ENCODE assay signal across 26 cellular contexts in genomic region chr3:118480101-118480860, GRCh38.
DNase-seq lines count a peak whose midpoint lies in the region; ATAC-seq, FAIRE-seq and TF ChIP-seq lines count a peak whose summit lies in the region.
"Had no signal": no experiment of that assay in that cellular context is flagged by ENCODE, and none has a peak within 500 bp of the region (broad histone marks: within the 10 kb centered on the region; RNA-seq: fewer than 3 reads in every experiment).

No MANE protein-coding gene starts in this region.

- peak overlapping the region; percentile 88 for H2BK120ac ChIP-seq in H1 (replicated peaks; ENCODE audit: low read depth, low read length)

- H3K4me3 Mint-ChIP-seq in immature natural killer cell = no peak overlapping the region
- H3K4me3 Mint-ChIP-seq: activated CD4-positive, alpha-beta T cell treated with anti-CD3 and anti-CD28 coated beads, Interleukin-2, amount 10 ng/mL, durations not matched to agents 24 days and 14 days; effector memory CD8-positive, alpha-beta T cell; natural killer cell had no signal

- H3K23me2 ChIP-seq in H1 (ENCODE audit: low read depth, low read length) = no peaks in the 10 kb centered on the region

- H3K4me1 Mint-ChIP-seq in immature natural killer cell = no peaks in the 10 kb centered on the region
- H3K4me1 Mint-ChIP-seq: activated CD4-positive, alpha-beta T cell treated with anti-CD3 and anti-CD28 coated beads, Interleukin-2, amount 10 ng/mL, durations not matched to agents 24 days and 14 days; natural killer cell had no signal

- H3K9me3 Mint-ChIP-seq in immature natural killer cell = peaks cover 0 to 12% (median 11%) of the 10 kb centered on the region in 6 donors
- H3K9me3 Mint-ChIP-seq: activated CD4-positive, alpha-beta T cell treated with anti-CD3 and anti-CD28 coated beads, Interleukin-2, amount 10 ng/mL, durations not matched to agents 24 days and 14 days had no signal

- TF ChIP-seq POLR2A in GM18505 (IDR thresholded peaks at IDR 0.05; ENCODE audit: borderline replicate concordance, extremely low read depth, insufficient read depth, insufficient read length) (no peak), H1 (IDR thresholded peaks at IDR 0.05; ENCODE audit: control extremely low read depth in 1 of 2, low read depth in 2 of 2, low read length in 2 of 2) (no peak)

- DNase-seq in H1 (ENCODE audit: low read depth in 1 of 2, low spot score in 2 of 2) (no peak), Right ventricle myocardium superior (no peak), foreskin melanocyte (no peak), anterior cingulate cortex (lab: John Stamatoyannopoulos, UW) (no peak), immature natural killer cell (no peak)
- DNase-seq: activated CD4-positive, alpha-beta T cell treated with anti-CD3 and anti-CD28 coated beads, Interleukin-2, amount 10 ng/mL, durations not matched to agents 24 days and 14 days; activated CD8-positive, alpha-beta memory T cell treated with anti-CD3 and anti-CD28 coated beads, Interleukin-2, amount 50 U/mL, for 4 hours; activated gamma-delta T cell treated with Interleukin-2 at 50 U/mL for 16 hours; aorta; effector memory CD8-positive, alpha-beta T cell; EL; kidney glomerular epithelial cell; mesenchymal stem cell; MG63; natural killer cell; NCI-H1930; NCI-H526; PC-3; stimulated activated CD4-positive, alpha-beta T cell treated with anti-CD3 and anti-CD28 coated beads, Interleukin-4, amount 100 ng/mL, for 1 hour; T1000 had no signal

- H3K36me3 ChIP-seq in H1 (ENCODE audit: control insufficient read depth in 2 of 4, insufficient read depth in 4 of 4, low read length in 3 of 4) = no peaks in the 10 kb centered on the region
- H3K36me3 ChIP-seq: MG63 had no signal

- H3K79me1 ChIP-seq in H1 (ENCODE audit: low read depth, low read length) = no peaks in the 10 kb centered on the region

- H2BK15ac ChIP-seq in H1 (ENCODE audit: low read length) = no peak overlapping the region

- H2BK12ac ChIP-seq in H1 (ENCODE audit: low read depth, low read length) = peak overlapping the region; percentile 82; the same call in 1 of the 2 replicates

- H3K27me3 Mint-ChIP-seq in immature natural killer cell (ENCODE audit: low read depth in 3 of 3) = no peaks in the 10 kb centered on the region
- H3K27me3 Mint-ChIP-seq: activated CD4-positive, alpha-beta T cell treated with anti-CD3 and anti-CD28 coated beads, Interleukin-2, amount 10 ng/mL, durations not matched to agents 24 days and 14 days; effector memory CD8-positive, alpha-beta T cell; progenitor cell of endocrine pancreas had no signal

- no peak overlapping the region for H2AK5ac ChIP-seq in H1 (ENCODE audit: low read depth, low read length)

- no peak overlapping the region for H3K9ac ChIP-seq in H1 (replicated peaks in 1 of 4; ENCODE audit: extremely low read depth in 1 of 4, low read depth in 3 of 4, low read length in 3 of 4)

- no peaks in the 10 kb centered on the region for H3K27me3 ChIP-seq in H1 (replicated peaks in 1 of 4; ENCODE audit: control insufficient read depth in 3 of 4, extremely low read depth in 1 of 4, insufficient read depth in 3 of 4, low read length in 3 of 4)
- H3K27me3 ChIP-seq: MG63 had no signal

- TF ChIP-seq CTCF in H1 (IDR thresholded peaks at IDR 0.05; ENCODE audit: control extremely low read depth in 1 of 3, insufficient read depth in 1 of 3, low read depth in 1 of 3, low read length in 3 of 3) = no peak

- no peak overlapping the region for H4K8ac ChIP-seq in H1 (ENCODE audit: extremely low read depth, insufficient read depth, low read length)

- H3K4me2 ChIP-seq in H1 (ENCODE audit: insufficient read depth in 1 of 2, low read depth in 2 of 2, low read length in 2 of 2) = peak overlapping the region; percentile 39 to 41; a peak in 3 of 4 replicates

- ATAC-seq in GM18505 (IDR thresholded peaks at IDR 0.05; ENCODE audit: unreplicated experiment) = peak; percentile 68
- ATAC-seq in GM21723 (IDR thresholded peaks at IDR 0.05; ENCODE audit: unreplicated experiment) = peak; percentile 63
- ATAC-seq in HG03442 (IDR thresholded peaks at IDR 0.05; ENCODE audit: unreplicated experiment) = peak; percentile 54
- no peak for ATAC-seq in Right ventricle myocardium superior (ENCODE audit: poor library complexity)
- ATAC-seq: effector memory CD8-positive, alpha-beta T cell; HepG2; natural killer cell; PC-3 had no signal

- no peak for TF ChIP-seq EP300 in H1 (IDR thresholded peaks at IDR 0.05; ENCODE audit: borderline replicate concordance in 1 of 2, low read depth in 2 of 2, low read length in 2 of 2)

- peaks cover 0 to 14% (median 8%) of the 10 kb centered on the region in 4 experiments; a peak in 3 of 7 replicates for H3K4me1 ChIP-seq in H1 (replicated peaks in 1 of 4; ENCODE audit: control insufficient read depth in 3 of 4, insufficient read depth in 4 of 4, low read length in 3 of 4)

- no peaks in the 10 kb centered on the region for H3K9me3 ChIP-seq in H1 (ENCODE audit: insufficient read depth in 2 of 2, low read depth in 1 of 2, low read length in 1 of 2)
- H3K9me3 ChIP-seq: MG63 had no signal

- H4K91ac ChIP-seq in H1 (replicated peaks; ENCODE audit: insufficient read length, low read length) = no peak overlapping the region

- CTCF ChIA-PET in H1 (lab: Charles Lee; ENCODE audit: partially characterized antibody) = no interaction called here

- H3K4me3 ChIP-seq in H1 (ENCODE audit: extremely low read depth in 1 of 4, insufficient read depth in 2 of 4, low read depth in 3 of 4, low read length in 4 of 4) = peak overlapping the region in 1 of 4 experiments; percentile 28; a peak in 1 of 8 replicates
- H3K4me3 ChIP-seq: MG63, skin epidermis had no signal

- H3K4ac ChIP-seq in H1 (replicated peaks; ENCODE audit: insufficient read length, low read depth, low read length) = no peak overlapping the region

- H3K18ac ChIP-seq in H1 (ENCODE audit: extremely low read depth, low read length) = no peak overlapping the region

- no peak overlapping the region for H3K23ac ChIP-seq in H1 (ENCODE audit: insufficient read length)

- 6% methylated on average over 4 of the region's 4 CpGs; no CpG with 5 or more reads in 1 of the 2 experiments for WGBS in H1 (ENCODE audit: extremely low coverage in 1 of 2, insufficient coverage in 1 of 2, insufficient read length in 1 of 2, insufficient replicate concordance in 2 of 2, low coverage in 1 of 2, low lambda C conversion rate in 2 of 2, missing lambda C conversion rate in 1 of 2), 2 experiments

- no peaks in the 10 kb centered on the region for H3K79me2 ChIP-seq in H1 (ENCODE audit: control insufficient read depth in 1 of 2, insufficient read depth in 2 of 2, low read length in 2 of 2)

- intact Hi-C loops in Right ventricle myocardium superior (cut with DNase I) = no loop called here

- no peak overlapping the region for H2AFZ ChIP-seq in H1 (ENCODE audit: low read length)

- no peak for FAIRE-seq in H1 (lab: Jason Lieb, UNC)
- FAIRE-seq: HepG2 had no signal

- H3K36me3 Mint-ChIP-seq in immature natural killer cell = no peaks in the 10 kb centered on the region
- H3K36me3 Mint-ChIP-seq: natural killer cell had no signal

- peak overlapping the region; percentile 66 for H4K5ac ChIP-seq in H1 (ENCODE audit: insufficient read length, low read depth, low read length)

- H2BK5ac ChIP-seq in H1 (ENCODE audit: low read depth, low read length) = peak overlapping the region; percentile 89

- POLR2A ChIA-PET in H1 (lab: Charles Lee; ENCODE audit: partially characterized antibody) = no interaction called here

- H3K27ac ChIP-seq in H1 (ENCODE audit: low read depth, low read length) = no peak overlapping the region
- H3K27ac ChIP-seq: skin epidermis had no signal

- H3K27ac Mint-ChIP-seq in immature natural killer cell = no peak overlapping the region
- H3K27ac Mint-ChIP-seq: activated CD4-positive, alpha-beta T cell treated with anti-CD3 and anti-CD28 coated beads, Interleukin-2, amount 10 ng/mL, durations not matched to agents 24 days and 14 days; effector memory CD8-positive, alpha-beta T cell; natural killer cell; progenitor cell of endocrine pancreas had no signal

- TF ChIP-seq RAD21 in H1 (IDR thresholded peaks at IDR 0.05 in 1 of 2, conservative IDR thresholded peaks at IDR 0.05 in 1 of 2; ENCODE audit: low read depth in 2 of 2, low read length in 2 of 2) = no peak

- H3K14ac ChIP-seq in H1 (ENCODE audit: insufficient read length) = no peak overlapping the region

- H4K20me1 ChIP-seq in H1 (replicated peaks in 1 of 2; ENCODE audit: control insufficient read depth in 1 of 2, insufficient read depth in 2 of 2, low read length in 2 of 2) = no peaks in the 10 kb centered on the region

- peak overlapping the region; percentile 64; the same call in 1 of the 2 replicates for H2BK20ac ChIP-seq in H1 (ENCODE audit: low read length)

- no peak overlapping the region for H3K56ac ChIP-seq in H1 (replicated peaks; ENCODE audit: insufficient read length, low read depth, low read length)

TF ChIP-seq in H1, 55 proteins besides CTCF, POLR2A, EP300 and RAD21 (continues in another document):
- TF ChIP-seq POU5F1 (IDR thresholded peaks at IDR 0.05; ENCODE audit: low read depth, low read length) (peak; percentile 66; the same call in 1 of the 2 replicates), KDM1A (IDR thresholded peaks at IDR 0.05; ENCODE audit: borderline replicate concordance, low read length) (no peak), NRF1 (IDR thresholded peaks at IDR 0.05; ENCODE audit: low read depth, low read length) (no peak), MAX (IDR thresholded peaks at IDR 0.05) (peak; percentile 11; the same call in 1 of the 2 replicates), KDM5A (IDR thresholded peaks at IDR 0.05; ENCODE audit: low read length) (no peak), RFX5 (IDR thresholded peaks at IDR 0.05; ENCODE audit: borderline replicate concordance, low read depth, low read length) (no peak), SUZ12 (IDR thresholded peaks at IDR 0.05; ENCODE audit: low read length) (no peak), GTF2F1 (IDR thresholded peaks at IDR 0.05; ENCODE audit: borderline replicate concordance, low read depth, low read length) (no peak), JUN (IDR thresholded peaks at IDR 0.05; ENCODE audit: low read depth, low read length) (no peak), E2F6 (IDR thresholded peaks at IDR 0.05) (peak; percentile 55; the same call in 1 of the 2 replicates)
